16 cellular contexts compared by ENCODE assay signal in genomic region chr1:8416857-8417256, GRCh38.
DNase-seq lines count a peak whose midpoint lies in the region; ATAC-seq, FAIRE-seq and TF ChIP-seq lines count a peak whose summit lies in the region.
"Had no signal": no experiment of that assay in that cellular context is flagged by ENCODE, and none has a peak within 500 bp of the region (broad histone marks: within the 10 kb centered on the region; RNA-seq: fewer than 3 reads in every experiment).

No MANE protein-coding gene starts in this region.

- TF ChIP-seq EP300 in HepG2 (IDR thresholded peaks at IDR 0.05; ENCODE audit: low read depth in 2 of 2, low read length in 2 of 2) (no peak), HepG2 (CRISPR knock-in tag; IDR thresholded peaks at IDR 0.05; ENCODE audit: borderline replicate concordance) (no peak), stomach (IDR thresholded peaks at IDR 0.05) (no peak)

- POLR2A ChIA-PET in WTC11 (lab: Charles Lee) (no interaction called here), HepG2 (lab: Yijun Ruan, JAX) (no interaction called here)

- no peak for TF ChIP-seq CTCF in WTC11 (IDR thresholded peaks at IDR 0.05)
- TF ChIP-seq CTCF in HepG2 (CRISPR knock-in tag; IDR thresholded peaks at IDR 0.05): no peak
- TF ChIP-seq CTCF in stomach (IDR thresholded peaks at IDR 0.05): no peak

- peak overlapping the region; percentile 47 for H3K27ac Mint-ChIP-seq in WTC11
- H3K27ac Mint-ChIP-seq: stimulated activated effector memory CD8-positive, alpha-beta T cell treated with anti-CD3 and anti-CD28 coated beads, Interleukin-12 subunit alpha, Interleukin-12 subunit beta, amount 100 ng/mL, for 72 hours had no signal

- H3K27ac ChIP-seq in HUES48 (ENCODE audit: low read depth, low read length): peak overlapping the region; percentile 3
- H3K27ac ChIP-seq in HepG2 (ENCODE audit: extremely low read length, insufficient read depth, low read length): no peak overlapping the region
- peak overlapping the region in 4 of 5 donors; percentile 7 to 99 (median 99) for H3K27ac ChIP-seq in stomach
- no peak overlapping the region for H3K27ac ChIP-seq in small intestine (ENCODE audit: low read depth in 1 of 2, low read length in 1 of 2)
- H3K27ac ChIP-seq: SJSA1 had no signal

- in situ Hi-C loops in HepG2 (cut with HindIII; ENCODE audit: extremely low pct_ligation_motif_present, low pct_unique_long_range_greater_than_20kb): no loop called here

- H3K4me3 ChIP-seq in HUES48 (ENCODE audit: low read depth, low read length) (no peak overlapping the region), HepG2 (replicated peaks in 1 of 3; ENCODE audit: insufficient read depth in 1 of 3, low read depth in 2 of 3, low read length in 3 of 3) (no peak overlapping the region), stomach (no peak overlapping the region), small intestine (ENCODE audit: low read depth in 1 of 2, low read length in 2 of 2) (no peak overlapping the region)
- H3K4me3 ChIP-seq: SJSA1 had no signal

- peaks cover 89% of the 10 kb centered on the region for H3K79me2 ChIP-seq in HepG2 (ENCODE audit: insufficient read depth, low read length)

- intact Hi-C loops in HepG2 (cut with micrococcal nuclease; ENCODE audit: unreplicated experiment): no loop called here
- intact Hi-C loops in stomach (cut with DNase I; ENCODE audit: low total_unique reads): no loop called here

- TF ChIP-seq POLR2A in HepG2 (IDR thresholded peaks at IDR 0.05; ENCODE audit: insufficient read depth in 1 of 2, low read depth in 2 of 2, low read length in 2 of 2) (no peak), stomach (IDR thresholded peaks at IDR 0.05) (no peak)

- H2AFZ ChIP-seq in HepG2 (ENCODE audit: low read length): no peak overlapping the region

- H3K4me3 Mint-ChIP-seq in WTC11: peak overlapping the region; percentile 1; the same call in 1 of the 2 replicates
- H3K4me3 Mint-ChIP-seq: neural crest cell; stimulated activated effector memory CD8-positive, alpha-beta T cell treated with anti-CD3 and anti-CD28 coated beads, Interleukin-12 subunit alpha, Interleukin-12 subunit beta, amount 100 ng/mL, for 72 hours had no signal

- no peaks in the 10 kb centered on the region for H3K9me3 ChIP-seq in HUES48 (ENCODE audit: control insufficient read depth, insufficient read depth, low read length)
- no peaks in the 10 kb centered on the region for H3K9me3 ChIP-seq in HepG2 (ENCODE audit: low read length)
- H3K9me3 ChIP-seq in stomach: no peaks in the 10 kb centered on the region
- no peaks in the 10 kb centered on the region for H3K9me3 ChIP-seq in small intestine (ENCODE audit: control insufficient read depth, low read depth)
- H3K9me3 ChIP-seq: SJSA1 had no signal

- CTCF ChIA-PET in WTC11 (lab: Charles Lee): no interaction called here
- CTCF ChIA-PET in HepG2 (lab: Yijun Ruan, JAX; ENCODE audit: low intra/inter-chr PET ratio, low total read pairs): no interaction called here

- DNase-seq in WTC11 (ENCODE audit: low spot score) (no peak), HepG2 (ENCODE audit: low spot score) (no peak), stomach (no peak), GM19239 (ENCODE audit: insufficient read length, low spot score) (no peak), 8988T (no peak), NAMALWA (ENCODE audit: low spot score) (no peak), small intestine (no peak)
- DNase-seq: activated effector memory CD4-positive, alpha-beta T cell treated with anti-CD3 and anti-CD28 coated beads, Interleukin-2, amount 50 U/mL, for 16 hours; C1 segment of cervical spinal cord; dermis blood vessel endothelial cell; KBM-7; NCI-H1417 had no signal

- FAIRE-seq in HepG2 (lab: Jason Lieb, UNC): peak; percentile 37
- FAIRE-seq in GM19239 (lab: Jason Lieb, UNC): no peak
- FAIRE-seq in small intestine (lab: Jason Lieb, UNC): no peak

- no peaks in the 10 kb centered on the region for H3K9me3 Mint-ChIP-seq in WTC11
- H3K9me3 Mint-ChIP-seq: neural crest cell; stimulated activated effector memory CD8-positive, alpha-beta T cell treated with anti-CD3 and anti-CD28 coated beads, Interleukin-12 subunit alpha, Interleukin-12 subunit beta, amount 100 ng/mL, for 72 hours had no signal

- H3K4me1 ChIP-seq in HUES48 (ENCODE audit: control insufficient read depth, insufficient read depth, low read length) (peaks cover 59% of the 10 kb centered on the region), HepG2 (ENCODE audit: insufficient read depth, low read length) (peaks cover 49% of the 10 kb centered on the region), stomach (peaks cover 77 to 100% (median 92%) of the 10 kb centered on the region in 4 donors), small intestine (ENCODE audit: control insufficient read depth in 2 of 2, insufficient read depth in 1 of 2, low read depth in 1 of 2, low read length in 1 of 2) (peaks cover 10 to 32% of the 10 kb centered on the region in 2 donors)

- BruUV-seq in HepG2 (replicated peaks; lab: Mats Ljungman, UMichigan): no TSS peak

- no peaks in the 10 kb centered on the region for H3K27me3 Mint-ChIP-seq in WTC11 (ENCODE audit: low read depth)

- ATAC-seq in WTC11 (no peak), HepG2 (no peak)
- ATAC-seq: stimulated activated effector memory CD8-positive, alpha-beta T cell treated with anti-CD3 and anti-CD28 coated beads, Interleukin-12 subunit alpha, Interleukin-12 subunit beta, amount 100 ng/mL, for 72 hours had no signal

- H3K36me3 Mint-ChIP-seq in WTC11: peaks cover 9% of the 10 kb centered on the region; the same call in 1 of the 2 replicates

- no peak overlapping the region for H3K4me2 ChIP-seq in HepG2 (ENCODE audit: low read depth, low read length)

- H3K27me3 ChIP-seq in HUES48 (ENCODE audit: control insufficient read depth, insufficient read depth, low read length) (no peaks in the 10 kb centered on the region), HepG2 (ENCODE audit: control insufficient read depth in 1 of 2, insufficient read depth in 2 of 2, low read length in 2 of 2) (no peaks in the 10 kb centered on the region), stomach (no peaks in the 10 kb centered on the region), small intestine (ENCODE audit: control insufficient read depth in 2 of 2, insufficient read depth in 2 of 2, low read length in 2 of 2) (no peaks in the 10 kb centered on the region)
- H3K27me3 ChIP-seq: SJSA1 had no signal

- peaks cover 29% of the 10 kb centered on the region for H3K4me1 Mint-ChIP-seq in WTC11

- peaks cover 49% of the 10 kb centered on the region for H4K20me1 ChIP-seq in HepG2 (ENCODE audit: insufficient read depth, low read length)

- H3K36me3 ChIP-seq in HUES48 (ENCODE audit: control insufficient read depth, insufficient read depth, low read length): peaks cover 37% of the 10 kb centered on the region
- H3K36me3 ChIP-seq in HepG2 (replicated peaks in 1 of 2; ENCODE audit: control insufficient read depth in 1 of 2, insufficient read depth in 2 of 2, low read length in 2 of 2): peaks cover 10 to 46% of the 10 kb centered on the region in 2 experiments
- H3K36me3 ChIP-seq in stomach: peaks cover 6 to 50% (median 44%) of the 10 kb centered on the region in 4 donors
- H3K36me3 ChIP-seq in small intestine (ENCODE audit: control insufficient read depth in 2 of 2, insufficient read depth in 2 of 2, low read length in 2 of 2): peaks cover 0 to 5% of the 10 kb centered on the region in 2 donors

- TF ChIP-seq RAD21 in HepG2 (CRISPR knock-in tag; IDR thresholded peaks at IDR 0.05): no peak

- H3K9ac ChIP-seq in HUES48 (ENCODE audit: low read depth, low read length) (no peak overlapping the region), HepG2 (ENCODE audit: insufficient read depth, low read depth, low read length) (no peak overlapping the region)

- WGBS in HepG2 (ENCODE audit: low lambda C conversion rate): 72% methylated on average over 4 of the region's 4 CpGs
- WGBS in stomach, 5 donors: 32 to 42% (median 34%) methylated on average over 4 of the region's 4 CpGs
- 27 to 40% (median 32%) methylated on average over 4 of the region's 4 CpGs for WGBS in small intestine, 3 donors

TF ChIP-seq in WTC11, 78 proteins besides CTCF, POLR2A, EP300 and RAD21:
- TF ChIP-seq NFATC4 (CRISPR knock-in tag; IDR thresholded peaks at IDR 0.05): no peak
TF ChIP-seq in WTC11: peak in this region for 0.

TF ChIP-seq in HepG2, 621 proteins besides CTCF, POLR2A, EP300 and RAD21 (continues in another document):
- TF ChIP-seq ZNF484 (CRISPR knock-in tag; IDR thresholded peaks at IDR 0.05; ENCODE audit: borderline replicate concordance, low read depth): no peak
- TF ChIP-seq ZNF713 (CRISPR knock-in tag; IDR thresholded peaks at IDR 0.05): no peak
- TF ChIP-seq NFKBIZ (CRISPR knock-in tag; IDR thresholded peaks at IDR 0.05): no peak
- TF ChIP-seq HOXA3 (CRISPR knock-in tag; IDR thresholded peaks at IDR 0.05): no peak
- TF ChIP-seq REST (IDR thresholded peaks at IDR 0.05; ENCODE audit: borderline replicate concordance in 1 of 2, low read depth in 1 of 2, low read length in 2 of 2): no peak
- no peak for TF ChIP-seq DNMT1 (CRISPR knock-in tag; IDR thresholded peaks at IDR 0.05)

Comparison
In these comparisons a context has a peak if more than half of its experiments do, and no peak if none do; other contexts are left out.
1. H3K27ac ChIP-seq: peak in HUES48 (single experiment) and stomach (4 of 5); none in HepG2 (single experiment) and small intestine (0 of 2).